ENCODE assay signal across 15 cellular contexts in genomic region chrX:24133280-24133679, GRCh38. TPM values are rescaled to one million over a fixed set of nuclear protein-coding genes. Genes with fewer than 3 reads are reported as not detected.
A peak's percentile ranks its signal among the peaks of the same experiment; 100 is the strongest.
DNase-seq lines count a peak whose midpoint lies in the region; ATAC-seq, FAIRE-seq and TF ChIP-seq lines count a peak whose summit lies in the region.
"Had no signal": no experiment of that assay in that cellular context is flagged by ENCODE, and none has a peak within 500 bp of the region (broad histone marks: within the 10 kb centered on the region; RNA-seq: fewer than 3 reads in every experiment).

No MANE protein-coding gene starts in this region.

- H3K36me3 Mint-ChIP-seq in T-helper 17 cell (ENCODE audit: low read depth) (no peaks in the 10 kb centered on the region), mesothelial cell of epicardium (no peaks in the 10 kb centered on the region)

- H3K4me1 Mint-ChIP-seq in T-helper 17 cell (peaks cover 3% of the 10 kb centered on the region), mesothelial cell of epicardium (peaks cover 18% of the 10 kb centered on the region)

- H3K9me3 ChIP-seq in T-helper 17 cell (ENCODE audit: control insufficient read depth, low read length, poor library complexity, severe bottlenecking) = no peaks in the 10 kb centered on the region

- no peak for FAIRE-seq in D721Med (lab: Jason Lieb, UNC)

- peak; percentile 81 for DNase-seq in EL
- DNase-seq in M059J (ENCODE audit: low read depth) = peak; percentile 98
- DNase-seq in T-helper 17 cell = no peak
- DNase-seq in mesothelial cell of epicardium (ENCODE audit: low spot score in 2 of 2, unreplicated experiment in 2 of 2) = no peak
- no peak for DNase-seq in iPS-NIHi7 (ENCODE audit: extremely low spot score)
- DNase-seq in D721Med (ENCODE audit: insufficient read length, low spot score) = no peak
- no peak for DNase-seq in putamen (ENCODE audit: low spot score)
- DNase-seq: DMS53, H9, NCI-H1417 treated with DMSO at 0.1 percent for 48 hours, NCI-H2029, NCI-H2171, NCI-H446, Right ventricle myocardium superior had no signal

- H3K4me3 Mint-ChIP-seq in T-helper 17 cell = no peak overlapping the region
- no peak overlapping the region for H3K4me3 Mint-ChIP-seq in mesothelial cell of epicardium
- H3K4me3 Mint-ChIP-seq: H9 had no signal

- TF ChIP-seq CTCF in mesothelial cell of epicardium (IDR thresholded peaks at IDR 0.05; ENCODE audit: unreplicated experiment) = no peak
- TF ChIP-seq CTCF in D721Med (IDR thresholded peaks at IDR 0.05; ENCODE audit: insufficient read depth, missing control alignments) = no peak

- peak overlapping the region; percentile 87 for H3K27ac Mint-ChIP-seq in T-helper 17 cell
- peak overlapping the region; percentile 22 for H3K27ac Mint-ChIP-seq in mesothelial cell of epicardium
- H3K27ac Mint-ChIP-seq: H9 had no signal

- ATAC-seq in T-helper 17 cell (no peak), GM18867 (IDR thresholded peaks at IDR 0.05; ENCODE audit: unreplicated experiment) (no peak)

- H3K27me3 Mint-ChIP-seq in T-helper 17 cell = no peaks in the 10 kb centered on the region
- H3K27me3 Mint-ChIP-seq in mesothelial cell of epicardium (ENCODE audit: low read depth) = no peaks in the 10 kb centered on the region

- no peaks in the 10 kb centered on the region for H3K9me3 Mint-ChIP-seq in mesothelial cell of epicardium
- H3K9me3 Mint-ChIP-seq: H9 had no signal

RNA-seq across cellular contexts. Expression of gene ZFX, which starts 16.2 kb away (rescaled TPM):
- 31.3 and 96.7 TPM in 2 replicates for total RNA-seq in M059J (2014; rRNA removed; shearing (Covaris generic))
- 10 to 100 TPM; 50.8 to 55.8 TPM for total RNA-seq in T-helper 17 cell
- 131 to 145 TPM (median 143 TPM) in 3 replicates for total RNA-seq in mesothelial cell of epicardium

Comparison
In these comparisons a context has a peak if more than half of its experiments do, and no peak if none do; other contexts are left out.
1. DNase-seq: peak in EL (single experiment) and M059J (single experiment); none in T-helper 17 cell (0 of 3), mesothelial cell of epicardium (0 of 2), iPS-NIHi7 (single experiment), D721Med (single experiment) and putamen (single experiment).